ENCODE assay signal across 21 cellular contexts in the genomic region with DNA sequence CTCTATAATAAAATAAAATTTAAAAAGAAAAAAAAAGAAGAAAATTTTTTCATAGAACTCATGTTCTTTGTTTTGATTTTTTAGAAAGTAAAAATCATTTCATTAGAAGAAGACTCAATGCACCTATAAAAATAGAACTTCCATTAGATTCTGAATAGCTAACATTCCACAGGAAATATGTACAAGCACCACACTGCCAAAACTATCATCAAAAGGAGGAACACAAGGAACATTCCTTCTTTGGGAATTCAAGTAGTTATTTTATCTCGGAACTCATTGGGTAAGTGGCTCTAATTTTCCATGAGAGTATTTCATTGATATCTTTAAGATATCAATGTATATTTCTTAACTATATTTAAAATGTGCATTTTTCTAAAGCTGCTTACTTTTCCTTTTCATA.
"Had no signal": no experiment of that assay in that cellular context is flagged by ENCODE, and none has a peak within 500 bp of the region (broad histone marks: within the 10 kb centered on the region; RNA-seq: fewer than 3 reads in every experiment).

No MANE protein-coding gene starts in this region.

- DNase-seq: activated B cell treated with CpG ODN at 0.5 μM for 24 hours; activated CD4-positive, alpha-beta T cell treated with anti-CD3 and anti-CD28 coated beads for 48 hours; activated CD8-positive, alpha-beta T cell treated with anti-CD3 and anti-CD28 coated beads for 36 hours; activated naive CD4-positive, alpha-beta T cell treated with Interleukin-2 at 50 U/mL for 16 hours; activated T-cell treated with anti-CD3 and anti-CD28 coated beads, Interleukin-2, amount 50 U/mL, for 1 hour; anterior cingulate cortex; effector memory CD4-positive, alpha-beta T cell; gastrocnemius medialis; head of caudate nucleus; kidney glomerular epithelial cell; left ventricle myocardium superior; occipital lobe; retina; stimulated activated CD4-positive, alpha-beta T cell treated with anti-CD3 and anti-CD28 coated beads, Interleukin-12 subunit alpha, Interleukin-12 subunit beta, amount 100 ng/mL, for 4 hours; stimulated activated CD4-positive, alpha-beta T cell treated with anti-CD3 and anti-CD28 coated beads, Interleukin-1b, Interleukin-23, amount 100 ng/mL, for 48 hours; stimulated activated naive CD4-positive, alpha-beta T cell treated with Interleukin-2 at 50 U/mL for 16 hours; T-cell; tibial artery had no signal

- H3K4me1 ChIP-seq: breast epithelium had no signal

- H3K4me3 Mint-ChIP-seq: activated B cell treated with CpG ODN at 0.5 μM for 24 hours; activated CD8-positive, alpha-beta T cell treated with anti-CD3 and anti-CD28 coated beads for 36 hours; dendritic cell treated with granulocyte-macrophage colony-stimulating factor and Interleukin-4, amounts not matched to agents 40 ng/mL and 50 ng/mL, for 4 days; T-cell had no signal

- H3K27ac Mint-ChIP-seq: activated B cell treated with CpG ODN at 0.5 μM for 24 hours; activated CD8-positive, alpha-beta T cell treated with anti-CD3 and anti-CD28 coated beads for 36 hours; activated T-helper 2 cell treated with anti-CD3 and anti-CD28 coated beads, Interferon-gamma antibody, Interleukin-2, Interleukin-4, amounts not matched to agents 10 μg/mL and 5 μg/mL and 100 μg/mL, durations not matched to agents 14 hours and 24 hours and 36 hours; dendritic cell treated with granulocyte-macrophage colony-stimulating factor and Interleukin-4, amounts not matched to agents 40 ng/mL and 50 ng/mL, for 4 days; T-cell had no signal

- H3K27me3 Mint-ChIP-seq: activated B cell treated with CpG ODN at 0.5 μM for 24 hours; activated CD8-positive, alpha-beta T cell treated with anti-CD3 and anti-CD28 coated beads for 36 hours; dendritic cell treated with granulocyte-macrophage colony-stimulating factor and Interleukin-4, amounts not matched to agents 40 ng/mL and 50 ng/mL, for 4 days; T-cell had no signal

- H3K9me3 ChIP-seq: breast epithelium, gastrocnemius medialis, tibial artery had no signal

- ATAC-seq: activated CD8-positive, alpha-beta T cell treated with anti-CD3 and anti-CD28 coated beads for 36 hours; gastrocnemius medialis; left ventricle myocardium superior; T-cell had no signal

- H3K9me3 Mint-ChIP-seq: dendritic cell treated with granulocyte-macrophage colony-stimulating factor and Interleukin-4, amounts not matched to agents 40 ng/mL and 50 ng/mL, for 4 days had no signal

- H3K27me3 ChIP-seq: breast epithelium, gastrocnemius medialis, tibial artery had no signal

- H3K36me3 ChIP-seq: breast epithelium had no signal

- H3K27ac ChIP-seq: breast epithelium, gastrocnemius medialis, tibial artery had no signal

- H3K4me3 ChIP-seq: breast epithelium, gastrocnemius medialis, tibial artery had no signal
